In genomic region chr9:130444565-130445221, GRCh38 we compare ENCODE assay signal across 1 cellular context.
TF ChIP-seq lines count a peak whose summit lies in the region.

TSS of gene ASS1 (plus strand) at chr9:130444961. CDS start at chr9:130452229, 7,268 bp downstream.

TF ChIP-seq in HEK293, 187 proteins besides CTCF, POLR2A, EP300 and RAD21 (continued from another document and continues in another):
- TF ChIP-seq ATF2 (tag by site-specific recombination; IDR thresholded peaks at IDR 0.05; ENCODE audit: low read depth) = no peak
- TF ChIP-seq ZNF266 (tag by site-specific recombination; IDR thresholded peaks at IDR 0.05; ENCODE audit: low read depth) = no peak
- TF ChIP-seq ZXDB (tag by site-specific recombination; IDR thresholded peaks at IDR 0.05) = no peak
- no peak for TF ChIP-seq ZBTB7A (tag by site-specific recombination; IDR thresholded peaks at IDR 0.05; ENCODE audit: low read depth)
- no peak for TF ChIP-seq ZNF548 (tag by site-specific recombination; IDR thresholded peaks at IDR 0.05)
- TF ChIP-seq ZSCAN30 (tag by site-specific recombination; IDR thresholded peaks at IDR 0.05) = peak; percentile 20; the same call in 1 of the 2 replicates
- no peak for TF ChIP-seq GLIS2 (tag by site-specific recombination; IDR thresholded peaks at IDR 0.05)
- no peak for TF ChIP-seq ZNF280C (tag by site-specific recombination; IDR thresholded peaks at IDR 0.05)
- TF ChIP-seq ZNF175 (tag by site-specific recombination; IDR thresholded peaks at IDR 0.05) = no peak
- TF ChIP-seq ZNF184 (tag by site-specific recombination; IDR thresholded peaks at IDR 0.05) = no peak
- TF ChIP-seq ZNF341 (tag by site-specific recombination; IDR thresholded peaks at IDR 0.05; ENCODE audit: low read depth) = no peak
- no peak for TF ChIP-seq ZNF785 (tag by site-specific recombination; IDR thresholded peaks at IDR 0.05)
- TF ChIP-seq ZNF555 (tag by site-specific recombination; conservative IDR thresholded peaks at IDR 0.05) = no peak
- peak; percentile 42 for TF ChIP-seq ZBTB8A (tag by site-specific recombination; IDR thresholded peaks at IDR 0.05)
- no peak for TF ChIP-seq ZNF174 (tag by site-specific recombination; IDR thresholded peaks at IDR 0.05)
- TF ChIP-seq ZNF202 (tag by site-specific recombination; IDR thresholded peaks at IDR 0.05; ENCODE audit: borderline replicate concordance) = no peak
- TF ChIP-seq ZNF777 (tag by site-specific recombination; IDR thresholded peaks at IDR 0.05; ENCODE audit: borderline replicate concordance) = no peak
- TF ChIP-seq ZNF404 (tag by site-specific recombination; IDR thresholded peaks at IDR 0.05) = no peak
- peak; percentile 63 for TF ChIP-seq KLF16 (tag by site-specific recombination; IDR thresholded peaks at IDR 0.05)
- TF ChIP-seq ZNF302 (tag by site-specific recombination; IDR thresholded peaks at IDR 0.05; ENCODE audit: low read depth) = no peak
- TF ChIP-seq ZNF146 (tag by site-specific recombination; IDR thresholded peaks at IDR 0.05) = no peak
- TF ChIP-seq ZNF423 (tag by site-specific recombination; IDR thresholded peaks at IDR 0.05) = no peak
- no peak for TF ChIP-seq ZNF433 (tag by site-specific recombination; IDR thresholded peaks at IDR 0.05; ENCODE audit: low read depth)
- no peak for TF ChIP-seq HOXD13 (CRISPR knock-in tag; IDR thresholded peaks at IDR 0.05; ENCODE audit: borderline replicate concordance)
- peak; percentile 68 for TF ChIP-seq SP2 (tag by site-specific recombination; IDR thresholded peaks at IDR 0.05)
- no peak for TF ChIP-seq ZNF114 (tag by site-specific recombination; IDR thresholded peaks at IDR 0.05)
- no peak for TF ChIP-seq ZNF10 (tag by site-specific recombination; IDR thresholded peaks at IDR 0.05)
- TF ChIP-seq ZNF624 (tag by site-specific recombination; IDR thresholded peaks at IDR 0.05) = no peak
- peak; percentile 88 for TF ChIP-seq KLF9 (tag by site-specific recombination; IDR thresholded peaks at IDR 0.05; ENCODE audit: low read depth)
- no peak for TF ChIP-seq PRDM1 (tag by site-specific recombination; IDR thresholded peaks at IDR 0.05)
- TF ChIP-seq EGR2 (tag by site-specific recombination; IDR thresholded peaks at IDR 0.05; ENCODE audit: low read depth) = peak; percentile 65
- no peak for TF ChIP-seq ZNF670 (tag by site-specific recombination; IDR thresholded peaks at IDR 0.05; ENCODE audit: low read depth)
- TF ChIP-seq, protein P1, sequence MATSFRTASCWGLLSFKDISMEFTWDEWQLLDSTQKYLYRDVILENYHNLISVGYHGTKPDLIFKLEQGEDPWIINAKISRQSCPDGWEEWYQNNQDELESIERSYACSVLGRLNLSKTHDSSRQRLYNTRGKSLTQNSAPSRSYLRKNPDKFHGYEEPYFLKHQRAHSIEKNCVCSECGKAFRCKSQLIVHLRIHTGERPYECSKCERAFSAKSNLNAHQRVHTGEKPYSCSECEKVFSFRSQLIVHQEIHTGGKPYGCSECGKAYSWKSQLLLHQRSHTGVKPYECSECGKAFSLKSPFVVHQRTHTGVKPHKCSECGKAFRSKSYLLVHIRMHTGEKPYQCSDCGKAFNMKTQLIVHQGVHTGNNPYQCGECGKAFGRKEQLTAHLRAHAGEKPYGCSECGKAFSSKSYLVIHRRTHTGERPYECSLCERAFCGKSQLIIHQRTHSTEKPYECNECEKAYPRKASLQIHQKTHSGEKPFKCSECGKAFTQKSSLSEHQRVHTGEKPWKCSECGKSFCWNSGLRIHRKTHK (tag by site-specific recombination; IDR thresholded peaks at IDR 0.05) = no peak
- TF ChIP-seq ZEB2 (tag by site-specific recombination; IDR thresholded peaks at IDR 0.05) = no peak
- TF ChIP-seq ZIC2 (tag by site-specific recombination; IDR thresholded peaks at IDR 0.05) = no peak
- no peak for TF ChIP-seq REPIN1 (tag by site-specific recombination; IDR thresholded peaks at IDR 0.05; ENCODE audit: low read depth)
- TF ChIP-seq ZNF776 (tag by site-specific recombination; IDR thresholded peaks at IDR 0.05; ENCODE audit: borderline replicate concordance) = no peak
- TF ChIP-seq ZNF248 (tag by site-specific recombination; IDR thresholded peaks at IDR 0.05) = no peak
- TF ChIP-seq MZF1 (tag by site-specific recombination; IDR thresholded peaks at IDR 0.05; ENCODE audit: borderline replicate concordance) = no peak
- TF ChIP-seq ZSCAN16 (tag by site-specific recombination; IDR thresholded peaks at IDR 0.05) = no peak
- peak; percentile 87 for TF ChIP-seq ZNF335 (tag by site-specific recombination; conservative IDR thresholded peaks at IDR 0.05)
- no peak for TF ChIP-seq ZFP3 (tag by site-specific recombination; IDR thresholded peaks at IDR 0.05; ENCODE audit: low read depth)
- TF ChIP-seq ZBTB21 (tag by site-specific recombination; IDR thresholded peaks at IDR 0.05) = no peak
- TF ChIP-seq, protein P2, sequence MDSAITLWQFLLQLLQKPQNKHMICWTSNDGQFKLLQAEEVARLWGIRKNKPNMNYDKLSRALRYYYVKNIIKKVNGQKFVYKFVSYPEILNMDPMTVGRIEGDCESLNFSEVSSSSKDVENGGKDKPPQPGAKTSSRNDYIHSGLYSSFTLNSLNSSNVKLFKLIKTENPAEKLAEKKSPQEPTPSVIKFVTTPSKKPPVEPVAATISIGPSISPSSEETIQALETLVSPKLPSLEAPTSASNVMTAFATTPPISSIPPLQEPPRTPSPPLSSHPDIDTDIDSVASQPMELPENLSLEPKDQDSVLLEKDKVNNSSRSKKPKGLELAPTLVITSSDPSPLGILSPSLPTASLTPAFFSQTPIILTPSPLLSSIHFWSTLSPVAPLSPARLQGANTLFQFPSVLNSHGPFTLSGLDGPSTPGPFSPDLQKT (IDR thresholded peaks at IDR 0.05; ENCODE audit: borderline replicate concordance, low read depth, low read length) = no peak
- TF ChIP-seq BCL11B (tag by site-specific recombination; IDR thresholded peaks at IDR 0.05; ENCODE audit: low read depth) = no peak
- TF ChIP-seq ZBTB26 (tag by site-specific recombination; optimal IDR thresholded peaks at IDR 0.05) = peak; percentile 87
- TF ChIP-seq, protein P3, sequence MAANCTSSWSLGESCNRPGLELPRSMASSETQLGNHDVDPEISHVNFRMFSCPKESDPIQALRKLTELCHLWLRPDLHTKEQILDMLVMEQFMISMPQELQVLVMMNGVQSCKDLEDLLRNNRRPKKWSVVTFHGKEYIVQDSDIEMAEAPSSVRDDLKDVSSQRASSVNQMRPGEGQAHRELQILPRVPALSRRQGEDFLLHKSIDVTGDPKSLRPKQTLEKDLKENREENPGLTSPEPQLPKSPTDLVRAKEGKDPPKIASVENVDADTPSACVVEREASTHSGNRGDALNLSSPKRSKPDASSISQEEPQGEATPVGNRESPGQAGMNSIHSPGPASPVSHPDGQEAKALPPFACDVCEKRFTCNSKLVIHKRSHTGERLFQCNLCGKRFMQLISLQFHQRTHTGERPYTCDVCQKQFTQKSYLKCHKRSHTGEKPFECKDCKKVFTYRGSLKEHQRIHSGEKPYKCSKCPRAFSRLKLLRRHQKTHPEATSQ (tag by site-specific recombination; IDR thresholded peaks at IDR 0.05) = no peak
- TF ChIP-seq ZNF692 (tag by site-specific recombination; IDR thresholded peaks at IDR 0.05) = 0 out of 2 replicates have a peak, but pooled peaks have one; percentile 20
- TF ChIP-seq ZNF677 (tag by site-specific recombination; IDR thresholded peaks at IDR 0.05) = no peak
- no peak for TF ChIP-seq ZBTB17 (tag by site-specific recombination; IDR thresholded peaks at IDR 0.05)
- TF ChIP-seq, protein P4, sequence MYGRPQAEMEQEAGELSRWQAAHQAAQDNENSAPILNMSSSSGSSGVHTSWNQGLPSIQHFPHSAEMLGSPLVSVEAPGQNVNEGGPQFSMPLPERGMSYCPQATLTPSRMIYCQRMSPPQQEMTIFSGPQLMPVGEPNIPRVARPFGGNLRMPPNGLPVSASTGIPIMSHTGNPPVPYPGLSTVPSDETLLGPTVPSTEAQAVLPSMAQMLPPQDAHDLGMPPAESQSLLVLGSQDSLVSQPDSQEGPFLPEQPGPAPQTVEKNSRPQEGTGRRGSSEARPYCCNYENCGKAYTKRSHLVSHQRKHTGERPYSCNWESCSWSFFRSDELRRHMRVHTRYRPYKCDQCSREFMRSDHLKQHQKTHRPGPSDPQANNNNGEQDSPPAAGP (tag by site-specific recombination; IDR thresholded peaks at IDR 0.05) = no peak
- TF ChIP-seq, protein P5, sequence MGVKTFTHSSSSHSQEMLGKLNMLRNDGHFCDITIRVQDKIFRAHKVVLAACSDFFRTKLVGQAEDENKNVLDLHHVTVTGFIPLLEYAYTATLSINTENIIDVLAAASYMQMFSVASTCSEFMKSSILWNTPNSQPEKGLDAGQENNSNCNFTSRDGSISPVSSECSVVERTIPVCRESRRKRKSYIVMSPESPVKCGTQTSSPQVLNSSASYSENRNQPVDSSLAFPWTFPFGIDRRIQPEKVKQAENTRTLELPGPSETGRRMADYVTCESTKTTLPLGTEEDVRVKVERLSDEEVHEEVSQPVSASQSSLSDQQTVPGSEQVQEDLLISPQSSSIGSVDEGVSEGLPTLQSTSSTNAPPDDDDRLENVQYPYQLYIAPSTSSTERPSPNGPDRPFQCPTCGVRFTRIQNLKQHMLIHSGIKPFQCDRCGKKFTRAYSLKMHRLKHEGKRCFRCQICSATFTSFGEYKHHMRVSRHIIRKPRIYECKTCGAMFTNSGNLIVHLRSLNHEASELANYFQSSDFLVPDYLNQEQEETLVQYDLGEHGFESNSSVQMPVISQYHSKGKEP (tag by site-specific recombination; IDR thresholded peaks at IDR 0.05) = no peak
- TF ChIP-seq ZNF292 (tag by site-specific recombination; IDR thresholded peaks at IDR 0.05; ENCODE audit: borderline replicate concordance, low read depth) = no peak
- no peak for TF ChIP-seq ZNF239 (tag by site-specific recombination; IDR thresholded peaks at IDR 0.05)
- TF ChIP-seq ZNF585B (tag by site-specific recombination; IDR thresholded peaks at IDR 0.05) = no peak
- TF ChIP-seq ZNF529 (tag by site-specific recombination; IDR thresholded peaks at IDR 0.05; ENCODE audit: insufficient replicate concordance) = no peak
- TF ChIP-seq ZFP37 (tag by site-specific recombination; IDR thresholded peaks at IDR 0.05) = no peak
- TF ChIP-seq ZNF112 (tag by site-specific recombination; IDR thresholded peaks at IDR 0.05) = no peak
- no peak for TF ChIP-seq FEZF1 (tag by site-specific recombination; IDR thresholded peaks at IDR 0.05)
- TF ChIP-seq, protein P6, sequence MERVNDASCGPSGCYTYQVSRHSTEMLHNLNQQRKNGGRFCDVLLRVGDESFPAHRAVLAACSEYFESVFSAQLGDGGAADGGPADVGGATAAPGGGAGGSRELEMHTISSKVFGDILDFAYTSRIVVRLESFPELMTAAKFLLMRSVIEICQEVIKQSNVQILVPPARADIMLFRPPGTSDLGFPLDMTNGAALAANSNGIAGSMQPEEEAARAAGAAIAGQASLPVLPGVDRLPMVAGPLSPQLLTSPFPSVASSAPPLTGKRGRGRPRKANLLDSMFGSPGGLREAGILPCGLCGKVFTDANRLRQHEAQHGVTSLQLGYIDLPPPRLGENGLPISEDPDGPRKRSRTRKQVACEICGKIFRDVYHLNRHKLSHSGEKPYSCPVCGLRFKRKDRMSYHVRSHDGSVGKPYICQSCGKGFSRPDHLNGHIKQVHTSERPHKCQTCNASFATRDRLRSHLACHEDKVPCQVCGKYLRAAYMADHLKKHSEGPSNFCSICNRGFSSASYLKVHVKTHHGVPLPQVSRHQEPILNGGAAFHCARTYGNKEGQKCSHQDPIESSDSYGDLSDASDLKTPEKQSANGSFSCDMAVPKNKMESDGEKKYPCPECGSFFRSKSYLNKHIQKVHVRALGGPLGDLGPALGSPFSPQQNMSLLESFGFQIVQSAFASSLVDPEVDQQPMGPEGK (tag by site-specific recombination; IDR thresholded peaks at IDR 0.05) = no peak
- no peak for TF ChIP-seq ZNF629 (tag by site-specific recombination; IDR thresholded peaks at IDR 0.05)
